18 cellular contexts compared by ENCODE assay signal in genomic region chr1:51070640-51071039, GRCh38. TPM values are rescaled to one million over a fixed set of nuclear protein-coding genes. Genes with fewer than 3 reads are reported as not detected.
DNase-seq lines count a peak whose midpoint lies in the region; TF ChIP-seq lines count a peak whose summit lies in the region.
"Had no signal": no experiment of that assay in that cellular context is flagged by ENCODE, and none has a peak within 500 bp of the region (broad histone marks: within the 10 kb centered on the region; RNA-seq: fewer than 3 reads in every experiment).

No MANE protein-coding gene starts in this region.

- H3K4me3 ChIP-seq in epithelial cell of esophagus (ENCODE audit: low read length) (no peak overlapping the region), osteoblast (ENCODE audit: insufficient read depth, low read length) (no peak overlapping the region)
- H3K4me3 ChIP-seq: upper lobe of right lung had no signal

- no peaks in the 10 kb centered on the region for H3K27me3 ChIP-seq in osteoblast (ENCODE audit: insufficient read depth, low read length)
- H3K27me3 ChIP-seq: upper lobe of right lung had no signal

- no peak overlapping the region for H3K27ac ChIP-seq in osteoblast (ENCODE audit: low read depth, low read length)
- H3K27ac ChIP-seq: 22Rv1, upper lobe of right lung had no signal

- H3K4me2 ChIP-seq in osteoblast (ENCODE audit: insufficient read depth, low read length), result peak overlapping the region; percentile 41

- H3K9me3 ChIP-seq in osteoblast (ENCODE audit: low read depth, low read length), result no peaks in the 10 kb centered on the region
- H3K9me3 ChIP-seq: upper lobe of right lung had no signal

- DNase-seq in DMS 273 (lab: John Stamatoyannopoulos, UW; ENCODE audit: unreplicated experiment) (peak; percentile 39), DMS 273 treated with DMSO at 0.1 percent for 48 hours (lab: John Stamatoyannopoulos, UW) (no peak), NCI-H226 (peak; percentile 75), epithelial cell of esophagus (ENCODE audit: low read depth) (peak; percentile 66), osteoblast (ENCODE audit: insufficient read length, low spot score, missing footprints) (peak; percentile 90), NCI-H526 treated with DMSO at 0.1 percent for 48 hours (lab: John Stamatoyannopoulos, UW) (no peak), DMS79 treated with DMSO at 0.1 percent for 48 hours (lab: John Stamatoyannopoulos, UW) (no peak), hypothalamus (lab: John Stamatoyannopoulos, UW) (no peak)
- DNase-seq: activated CD4-positive, CD25-positive, alpha-beta regulatory T cell; GDM1; MM.1S; retina; T-helper 17 cell; upper lobe of right lung had no signal

- peaks cover 12% of the 10 kb centered on the region for H3K4me1 ChIP-seq in osteoblast (ENCODE audit: insufficient read depth, low read length)
- H3K4me1 ChIP-seq: upper lobe of right lung had no signal

- no peaks in the 10 kb centered on the region for H3K36me3 ChIP-seq in osteoblast (ENCODE audit: insufficient read depth, low read length)
- H3K36me3 ChIP-seq: upper lobe of right lung had no signal

- H4K20me1 ChIP-seq in osteoblast (ENCODE audit: insufficient read depth, low read length), result no peaks in the 10 kb centered on the region

- no peaks in the 10 kb centered on the region for H3K79me2 ChIP-seq in osteoblast (ENCODE audit: insufficient read depth, low read length)

- no peak for TF ChIP-seq CTCF in epithelial cell of esophagus (IDR thresholded peaks at IDR 0.05; ENCODE audit: insufficient read depth, low read depth, low read length, missing control alignments)
- no peak for TF ChIP-seq CTCF in osteoblast (IDR thresholded peaks at IDR 0.05; ENCODE audit: extremely low read depth, low read depth, low read length)

- no peak overlapping the region for H2AFZ ChIP-seq in osteoblast (ENCODE audit: low read length)

RNA-seq across cellular contexts. Expression of gene C1orf185, which starts 31.4 kb away (rescaled TPM):
- not detected in 2 replicates for total RNA-seq in osteoblast
- total RNA-seq: H1; lung microvascular endothelial cell; natural killer cell treated with Interleukin-12 subunit alpha and Interleukin-12 subunit beta and Interleukin-15 and Interleukin-18, amount 100 ng/mL, for 72 hours; T-helper 17 cell; upper lobe of right lung had no signal

Comparison
In these comparisons a context has a peak if more than half of its experiments do, and no peak if none do; other contexts are left out.
1. DNase-seq: peak in DMS 273 (single experiment), NCI-H226 (single experiment), epithelial cell of esophagus (single experiment) and osteoblast (single experiment); none in DMS 273 treated with DMSO at 0.1 percent for 48 hours (single experiment), NCI-H526 treated with DMSO at 0.1 percent for 48 hours (single experiment), DMS79 treated with DMSO at 0.1 percent for 48 hours (single experiment) and hypothalamus (0 of 51).